ENCODE assay signal across 1 cellular context in the genomic region with DNA sequence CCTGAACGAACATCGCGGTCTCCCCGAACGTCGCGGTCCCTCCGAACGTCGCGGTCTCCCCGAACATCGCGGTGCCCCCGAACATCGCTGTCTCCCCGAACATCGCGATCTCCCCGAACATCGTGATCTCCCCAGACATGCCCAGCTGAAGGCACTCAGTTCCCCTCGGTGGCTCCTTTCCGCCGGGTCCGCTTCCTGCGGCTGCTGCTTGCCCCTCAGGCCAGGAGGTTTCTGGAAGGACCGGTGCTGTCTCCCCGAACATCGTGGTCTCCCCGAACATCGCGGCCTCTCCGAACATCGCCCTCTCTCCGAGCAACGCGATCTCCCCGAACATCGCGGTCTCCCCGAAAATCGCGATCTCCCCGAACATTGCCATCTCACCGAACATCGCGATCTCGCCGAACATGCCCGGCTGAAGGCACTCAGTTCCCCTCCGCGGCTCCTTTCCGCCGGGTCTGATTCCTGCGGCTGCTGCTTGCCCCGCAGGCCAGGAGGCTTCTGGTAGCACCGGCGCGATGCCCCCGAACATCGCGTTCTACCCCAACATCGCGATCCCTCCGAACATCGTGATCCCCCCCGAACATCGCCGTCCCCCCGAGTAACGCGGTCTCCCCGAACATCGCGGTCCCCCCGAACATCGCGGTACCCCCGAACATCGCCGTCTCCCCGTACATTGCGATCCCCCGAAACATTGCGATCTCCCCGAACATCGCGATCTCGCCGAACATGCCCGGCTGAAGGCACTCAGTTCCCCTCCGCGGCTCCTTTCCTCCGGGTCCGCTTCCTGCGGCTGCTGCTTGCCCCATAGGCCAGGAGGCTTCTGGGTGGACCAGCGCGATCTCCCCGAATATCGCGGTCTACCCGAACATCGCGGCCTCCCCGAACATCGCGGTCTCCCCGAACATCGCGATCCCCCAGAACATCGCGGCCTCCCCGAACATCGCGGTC.
TF ChIP-seq lines count a peak whose summit lies in the region.

No MANE protein-coding gene starts in this region.

TF ChIP-seq in K562, 482 proteins besides CTCF, POLR2A, EP300 and RAD21 (continues in another document):
- TF ChIP-seq, protein P1, sequence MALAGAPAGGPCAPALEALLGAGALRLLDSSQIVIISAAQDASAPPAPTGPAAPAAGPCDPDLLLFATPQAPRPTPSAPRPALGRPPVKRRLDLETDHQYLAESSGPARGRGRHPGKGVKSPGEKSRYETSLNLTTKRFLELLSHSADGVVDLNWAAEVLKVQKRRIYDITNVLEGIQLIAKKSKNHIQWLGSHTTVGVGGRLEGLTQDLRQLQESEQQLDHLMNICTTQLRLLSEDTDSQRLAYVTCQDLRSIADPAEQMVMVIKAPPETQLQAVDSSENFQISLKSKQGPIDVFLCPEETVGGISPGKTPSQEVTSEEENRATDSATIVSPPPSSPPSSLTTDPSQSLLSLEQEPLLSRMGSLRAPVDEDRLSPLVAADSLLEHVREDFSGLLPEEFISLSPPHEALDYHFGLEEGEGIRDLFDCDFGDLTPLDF (CRISPR knock-in tag; IDR thresholded peaks at IDR 0.05) = no peak
- TF ChIP-seq JUNB (CRISPR knock-in tag; conservative IDR thresholded peaks at IDR 0.05) = 0 out of 2 replicates have a peak, but pooled peaks have one; percentile 0
- 0 out of 2 replicates have a peak, but pooled peaks have one; percentile 23 for TF ChIP-seq RREB1 (CRISPR knock-in tag; IDR thresholded peaks at IDR 0.05)
- TF ChIP-seq HEY1 (CRISPR knock-in tag; IDR thresholded peaks at IDR 0.05; ENCODE audit: borderline replicate concordance) = no peak
- TF ChIP-seq ETV6 (IDR thresholded peaks at IDR 0.05; ENCODE audit: borderline replicate concordance in 1 of 2, low read depth in 2 of 2, low read length in 1 of 2) = no peak
- TF ChIP-seq ETV6 (CRISPR knock-in tag; IDR thresholded peaks at IDR 0.05; ENCODE audit: borderline replicate concordance) = no peak
- TF ChIP-seq, protein P2, sequence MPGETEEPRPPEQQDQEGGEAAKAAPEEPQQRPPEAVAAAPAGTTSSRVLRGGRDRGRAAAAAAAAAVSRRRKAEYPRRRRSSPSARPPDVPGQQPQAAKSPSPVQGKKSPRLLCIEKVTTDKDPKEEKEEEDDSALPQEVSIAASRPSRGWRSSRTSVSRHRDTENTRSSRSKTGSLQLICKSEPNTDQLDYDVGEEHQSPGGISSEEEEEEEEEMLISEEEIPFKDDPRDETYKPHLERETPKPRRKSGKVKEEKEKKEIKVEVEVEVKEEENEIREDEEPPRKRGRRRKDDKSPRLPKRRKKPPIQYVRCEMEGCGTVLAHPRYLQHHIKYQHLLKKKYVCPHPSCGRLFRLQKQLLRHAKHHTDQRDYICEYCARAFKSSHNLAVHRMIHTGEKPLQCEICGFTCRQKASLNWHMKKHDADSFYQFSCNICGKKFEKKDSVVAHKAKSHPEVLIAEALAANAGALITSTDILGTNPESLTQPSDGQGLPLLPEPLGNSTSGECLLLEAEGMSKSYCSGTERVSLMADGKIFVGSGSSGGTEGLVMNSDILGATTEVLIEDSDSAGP (CRISPR knock-in tag; IDR thresholded peaks at IDR 0.05) = no peak; the same call in 1 of the 2 replicates
- TF ChIP-seq ADNP (tag; IDR thresholded peaks at IDR 0.05) = no peak
- no peak for TF ChIP-seq ZNF347 (CRISPR knock-in tag; IDR thresholded peaks at IDR 0.05; ENCODE audit: low read depth)
- TF ChIP-seq HDAC1 (IDR thresholded peaks at IDR 0.05) = no peak
- no peak for TF ChIP-seq ZC3H11A (IDR thresholded peaks at IDR 0.05; ENCODE audit: low read depth, low read length)
- TF ChIP-seq, protein P3, sequence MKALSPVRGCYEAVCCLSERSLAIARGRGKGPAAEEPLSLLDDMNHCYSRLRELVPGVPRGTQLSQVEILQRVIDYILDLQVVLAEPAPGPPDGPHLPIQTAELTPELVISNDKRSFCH (CRISPR knock-in tag; IDR thresholded peaks at IDR 0.05) = no peak
- TF ChIP-seq, protein P3 (tag; IDR thresholded peaks at IDR 0.05) = no peak
- 0 out of 2 replicates have a peak, but pooled peaks have one; percentile 12 for TF ChIP-seq POLR2G (IDR thresholded peaks at IDR 0.05; ENCODE audit: low read depth, low read length)
- TF ChIP-seq, protein P4, sequence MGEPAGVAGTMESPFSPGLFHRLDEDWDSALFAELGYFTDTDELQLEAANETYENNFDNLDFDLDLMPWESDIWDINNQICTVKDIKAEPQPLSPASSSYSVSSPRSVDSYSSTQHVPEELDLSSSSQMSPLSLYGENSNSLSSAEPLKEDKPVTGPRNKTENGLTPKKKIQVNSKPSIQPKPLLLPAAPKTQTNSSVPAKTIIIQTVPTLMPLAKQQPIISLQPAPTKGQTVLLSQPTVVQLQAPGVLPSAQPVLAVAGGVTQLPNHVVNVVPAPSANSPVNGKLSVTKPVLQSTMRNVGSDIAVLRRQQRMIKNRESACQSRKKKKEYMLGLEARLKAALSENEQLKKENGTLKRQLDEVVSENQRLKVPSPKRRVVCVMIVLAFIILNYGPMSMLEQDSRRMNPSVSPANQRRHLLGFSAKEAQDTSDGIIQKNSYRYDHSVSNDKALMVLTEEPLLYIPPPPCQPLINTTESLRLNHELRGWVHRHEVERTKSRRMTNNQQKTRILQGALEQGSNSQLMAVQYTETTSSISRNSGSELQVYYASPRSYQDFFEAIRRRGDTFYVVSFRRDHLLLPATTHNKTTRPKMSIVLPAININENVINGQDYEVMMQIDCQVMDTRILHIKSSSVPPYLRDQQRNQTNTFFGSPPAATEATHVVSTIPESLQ (CRISPR knock-in tag; IDR thresholded peaks at IDR 0.05) = peak; percentile 24; the same call in 1 of the 2 replicates
- TF ChIP-seq ZNF57 (CRISPR knock-in tag; IDR thresholded peaks at IDR 0.05) = no peak
- peak; percentile 59; the same call in 1 of the 2 replicates for TF ChIP-seq ZNF740 (CRISPR knock-in tag; IDR thresholded peaks at IDR 0.05)
- no peak for TF ChIP-seq ZNF740 (tag; IDR thresholded peaks at IDR 0.05)
- no peak for TF ChIP-seq ILF3 (IDR thresholded peaks at IDR 0.05; ENCODE audit: borderline replicate concordance)
- TF ChIP-seq NCOR1 (IDR thresholded peaks at IDR 0.05) = no peak
- TF ChIP-seq ELF2 (CRISPR knock-in tag; IDR thresholded peaks at IDR 0.05) = no peak
- TF ChIP-seq CHCHD3 (CRISPR knock-in tag; IDR thresholded peaks at IDR 0.05) = no peak
- peak; percentile 41; the same call in 1 of the 2 replicates for TF ChIP-seq ETV5 (CRISPR knock-in tag; IDR thresholded peaks at IDR 0.05; ENCODE audit: low read depth)
- TF ChIP-seq, protein P5, sequence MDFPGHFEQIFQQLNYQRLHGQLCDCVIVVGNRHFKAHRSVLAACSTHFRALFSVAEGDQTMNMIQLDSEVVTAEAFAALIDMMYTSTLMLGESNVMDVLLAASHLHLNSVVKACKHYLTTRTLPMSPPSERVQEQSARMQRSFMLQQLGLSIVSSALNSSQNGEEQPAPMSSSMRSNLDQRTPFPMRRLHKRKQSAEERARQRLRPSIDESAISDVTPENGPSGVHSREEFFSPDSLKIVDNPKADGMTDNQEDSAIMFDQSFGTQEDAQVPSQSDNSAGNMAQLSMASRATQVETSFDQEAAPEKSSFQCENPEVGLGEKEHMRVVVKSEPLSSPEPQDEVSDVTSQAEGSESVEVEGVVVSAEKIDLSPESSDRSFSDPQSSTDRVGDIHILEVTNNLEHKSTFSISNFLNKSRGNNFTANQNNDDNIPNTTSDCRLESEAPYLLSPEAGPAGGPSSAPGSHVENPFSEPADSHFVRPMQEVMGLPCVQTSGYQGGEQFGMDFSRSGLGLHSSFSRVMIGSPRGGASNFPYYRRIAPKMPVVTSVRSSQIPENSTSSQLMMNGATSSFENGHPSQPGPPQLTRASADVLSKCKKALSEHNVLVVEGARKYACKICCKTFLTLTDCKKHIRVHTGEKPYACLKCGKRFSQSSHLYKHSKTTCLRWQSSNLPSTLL (IDR thresholded peaks at IDR 0.05) = no peak
- TF ChIP-seq ZKSCAN3 (CRISPR knock-in tag; IDR thresholded peaks at IDR 0.05) = no peak
- no peak for TF ChIP-seq RCOR1 (IDR thresholded peaks at IDR 0.05; ENCODE audit: borderline replicate concordance in 1 of 2, low read depth in 2 of 2, low read length in 2 of 2)
- no peak for TF ChIP-seq ARNT (IDR thresholded peaks at IDR 0.05)
- TF ChIP-seq HMG20A (CRISPR knock-in tag; conservative IDR thresholded peaks at IDR 0.05) = no peak
- TF ChIP-seq PHF21A (IDR thresholded peaks at IDR 0.05; ENCODE audit: borderline replicate concordance, low read depth) = no peak
- TF ChIP-seq RFX7 (CRISPR knock-in tag; IDR thresholded peaks at IDR 0.05) = no peak
- no peak for TF ChIP-seq HLTF (IDR thresholded peaks at IDR 0.05)
- TF ChIP-seq SMAD1 (IDR thresholded peaks at IDR 0.05; ENCODE audit: low read depth, low read length, partially characterized antibody) = no peak
- TF ChIP-seq GTF3C2 (IDR thresholded peaks at IDR 0.05; ENCODE audit: borderline replicate concordance, extremely low read depth, insufficient read length) = no peak
- no peak for TF ChIP-seq MCM2 (IDR thresholded peaks at IDR 0.05; ENCODE audit: low read depth)
- no peak for TF ChIP-seq TAF15 (IDR thresholded peaks at IDR 0.05; ENCODE audit: low read depth, low read length)
- TF ChIP-seq CBX1 (IDR thresholded peaks at IDR 0.05; ENCODE audit: low read depth) = 0 out of 2 replicates have a peak, but pooled peaks have one; percentile 31
- no peak for TF ChIP-seq RFX5 (IDR thresholded peaks at IDR 0.05; ENCODE audit: low read depth, low read length)
- no peak for TF ChIP-seq TAF7 (tag; IDR thresholded peaks at IDR 0.05)
- TF ChIP-seq CREB1 (IDR thresholded peaks at IDR 0.05) = no peak
- TF ChIP-seq CREB1 (CRISPR knock-in tag; IDR thresholded peaks at IDR 0.05) = no peak
- TF ChIP-seq STAT5B (CRISPR knock-in tag; IDR thresholded peaks at IDR 0.05) = no peak
- TF ChIP-seq BACH1 (tag; IDR thresholded peaks at IDR 0.05) = no peak
